24 cellular contexts compared by ENCODE assay signal in genomic region chr11:92759571-92760214, GRCh38.
"Had no signal": no experiment of that assay in that cellular context is flagged by ENCODE, and none has a peak within 500 bp of the region (broad histone marks: within the 10 kb centered on the region; RNA-seq: fewer than 3 reads in every experiment).

No MANE protein-coding gene starts in this region.

- DNase-seq: activated CD4-positive, alpha-beta memory T cell treated with anti-CD3 and anti-CD28 coated beads, Interleukin-2, amount 10 ng/mL, durations not matched to agents 7 days and 5 days; activated CD4-positive, alpha-beta T cell treated with anti-CD3 and anti-CD28 coated beads for 36 hours; activated CD4-positive, alpha-beta T cell treated with anti-CD3 and anti-CD28 coated beads, Interleukin-2, amount 50 U/mL, for 1 hour; activated CD4-positive, CD25-positive, alpha-beta regulatory T cell; activated gamma-delta T cell; activated naive CD4-positive, alpha-beta T cell treated with anti-CD3 and anti-CD28 coated beads, Interleukin-2, amount 10 ng/mL, durations not matched to agents 7 days and 5 days; activated naive CD8-positive, alpha-beta T cell treated with anti-CD3 and anti-CD28 coated beads for 36 hours; activated T-cell treated with anti-CD3 and anti-CD28 coated beads for 4 hours; activated T-cell treated with anti-CD3 and anti-CD28 coated beads, Interleukin-2, amount 50 U/mL, for 48 hours; caudate nucleus; colonic mucosa; NCI-H1092; NCI-H146; NCI-H187 treated with DMSO at 0.1 percent for 48 hours; NCI-H446; NCI-H524; T-cell; T-helper 2 cell had no signal

- H3K27me3 ChIP-seq: breast epithelium, colonic mucosa had no signal

- H3K27ac Mint-ChIP-seq: activated CD4-positive, alpha-beta memory T cell treated with anti-CD3 and anti-CD28 coated beads, Interleukin-2, amount 10 ng/mL, durations not matched to agents 7 days and 5 days; activated CD4-positive, alpha-beta T cell treated with anti-CD3 and anti-CD28 coated beads for 36 hours; activated naive CD4-positive, alpha-beta T cell treated with anti-CD3 and anti-CD28 coated beads, Interleukin-2, amount 10 ng/mL, durations not matched to agents 7 days and 5 days; activated naive CD8-positive, alpha-beta T cell treated with anti-CD3 and anti-CD28 coated beads for 36 hours; activated T-helper 17 cell treated with anti-CD3 and anti-CD28 coated beads, Interleukin-2, amount 50 U/mL, for 72 hours; T-cell had no signal

- H3K27me3 Mint-ChIP-seq: activated CD4-positive, alpha-beta memory T cell treated with anti-CD3 and anti-CD28 coated beads, Interleukin-2, amount 10 ng/mL, durations not matched to agents 7 days and 5 days; T-cell had no signal

- H3K36me3 Mint-ChIP-seq: activated naive CD4-positive, alpha-beta T cell treated with anti-CD3 and anti-CD28 coated beads, Interleukin-2, amount 10 ng/mL, durations not matched to agents 7 days and 5 days; activated naive CD8-positive, alpha-beta T cell treated with anti-CD3 and anti-CD28 coated beads for 36 hours; T-cell had no signal

- H3K27ac ChIP-seq: breast epithelium, colonic mucosa, KMS-11, SK-N-MC, VCaP had no signal

- H3K4me1 ChIP-seq: breast epithelium, colonic mucosa had no signal

- H3K4me3 Mint-ChIP-seq: activated CD4-positive, alpha-beta memory T cell treated with anti-CD3 and anti-CD28 coated beads, Interleukin-2, amount 10 ng/mL, durations not matched to agents 7 days and 5 days; activated CD4-positive, alpha-beta T cell treated with anti-CD3 and anti-CD28 coated beads for 36 hours; activated naive CD4-positive, alpha-beta T cell treated with anti-CD3 and anti-CD28 coated beads, Interleukin-2, amount 10 ng/mL, durations not matched to agents 7 days and 5 days; activated naive CD8-positive, alpha-beta T cell treated with anti-CD3 and anti-CD28 coated beads for 36 hours; activated T-helper 17 cell treated with anti-CD3 and anti-CD28 coated beads, Interleukin-2, amount 50 U/mL, for 72 hours; T-cell had no signal

- H3K4me1 Mint-ChIP-seq: activated CD4-positive, alpha-beta memory T cell treated with anti-CD3 and anti-CD28 coated beads, Interleukin-2, amount 10 ng/mL, durations not matched to agents 7 days and 5 days; activated CD4-positive, alpha-beta T cell treated with anti-CD3 and anti-CD28 coated beads for 36 hours; activated naive CD4-positive, alpha-beta T cell treated with anti-CD3 and anti-CD28 coated beads, Interleukin-2, amount 10 ng/mL, durations not matched to agents 7 days and 5 days; activated naive CD8-positive, alpha-beta T cell treated with anti-CD3 and anti-CD28 coated beads for 36 hours; activated T-helper 17 cell treated with anti-CD3 and anti-CD28 coated beads, Interleukin-2, amount 50 U/mL, for 72 hours; T-cell had no signal

- H3K4me3 ChIP-seq: breast epithelium, colonic mucosa, SK-N-MC had no signal

- ATAC-seq: activated CD4-positive, alpha-beta T cell treated with anti-CD3 and anti-CD28 coated beads for 36 hours; activated T-helper 17 cell treated with anti-CD3 and anti-CD28 coated beads, Interleukin-2, amount 50 U/mL, for 72 hours; Right ventricle myocardium inferior; T-cell had no signal

- H3K9me3 ChIP-seq: breast epithelium, colonic mucosa had no signal

- H3K9me3 Mint-ChIP-seq: activated CD4-positive, alpha-beta memory T cell treated with anti-CD3 and anti-CD28 coated beads, Interleukin-2, amount 10 ng/mL, durations not matched to agents 7 days and 5 days; activated naive CD4-positive, alpha-beta T cell treated with anti-CD3 and anti-CD28 coated beads, Interleukin-2, amount 10 ng/mL, durations not matched to agents 7 days and 5 days; activated naive CD8-positive, alpha-beta T cell treated with anti-CD3 and anti-CD28 coated beads for 36 hours; activated T-helper 17 cell treated with anti-CD3 and anti-CD28 coated beads, Interleukin-2, amount 50 U/mL, for 72 hours had no signal

- H3K36me3 ChIP-seq: breast epithelium, colonic mucosa had no signal
